Comparison of ENCODE assay signal across 8 cellular contexts in the genomic region with DNA sequence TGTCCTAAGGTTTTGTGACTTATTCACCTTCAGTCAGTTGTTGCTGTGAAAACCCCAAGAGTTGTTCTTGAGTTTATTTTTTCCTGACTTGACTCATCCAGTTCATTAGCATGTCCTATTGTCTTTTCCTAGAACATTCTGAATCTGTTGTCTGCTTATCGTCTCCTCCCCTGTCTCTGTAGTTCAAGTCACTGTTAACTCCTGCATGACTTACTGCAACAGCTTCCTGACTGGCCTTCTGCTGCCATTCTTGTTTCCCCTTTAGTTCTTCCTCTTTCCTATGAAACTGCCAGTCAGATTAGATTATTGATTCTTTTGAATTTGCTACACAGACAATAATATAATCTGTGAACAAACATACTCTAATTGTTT.
DNase-seq lines count a peak whose midpoint lies in the region; ATAC-seq and TF ChIP-seq lines count a peak whose summit lies in the region.

No MANE protein-coding gene starts in this region.

- intact Hi-C loops in activated B cell treated with CpG ODN at 0.5 μM for 24 hours (cut with micrococcal nuclease): no loop called here

- ATAC-seq in HG02884 (IDR thresholded peaks at IDR 0.05; ENCODE audit: unreplicated experiment) (peak; percentile 84), activated B cell treated with CpG ODN at 0.5 μM for 24 hours (ENCODE audit: low read depth) (no peak), HG02623 (IDR thresholded peaks at IDR 0.05; ENCODE audit: unreplicated experiment) (no peak)

- peaks cover 33% of the 10 kb centered on the region for H3K36me3 Mint-ChIP-seq in activated B cell treated with CpG ODN at 0.5 μM for 24 hours (ENCODE audit: low read depth)
- H3K36me3 Mint-ChIP-seq in immature natural killer cell: peaks cover 14 to 36% (median 25%) of the 10 kb centered on the region in 3 donors

- H3K4me1 Mint-ChIP-seq in activated B cell treated with CpG ODN at 0.5 μM for 24 hours: peaks cover 17% of the 10 kb centered on the region
- no peaks in the 10 kb centered on the region for H3K4me1 Mint-ChIP-seq in immature natural killer cell

- TF ChIP-seq CTCF in activated B cell treated with CpG ODN at 0.5 μM for 24 hours (IDR thresholded peaks at IDR 0.05): no peak

- POLR2A ChIA-PET in activated B cell treated with CpG ODN at 0.5 μM for 24 hours (lab: Charles Lee): no interaction called here

- CTCF ChIA-PET in activated B cell treated with CpG ODN at 0.5 μM for 24 hours (lab: Charles Lee): no interaction called here

- H3K27ac Mint-ChIP-seq in activated B cell treated with CpG ODN at 0.5 μM for 24 hours (peak overlapping the region; percentile 38), immature natural killer cell (peak overlapping the region in 2 of 6 donors; percentile 1 to 7)

- DNase-seq in GM04504 (ENCODE audit: low read depth): peak; percentile 3
- DNase-seq in activated B cell treated with CpG ODN at 0.5 μM for 24 hours: no peak
- DNase-seq in inferior parietal cortex (ENCODE audit: extremely low spot score): peak; percentile 48
- no peak for DNase-seq in NCI-H1105 (lab: John Stamatoyannopoulos, UW)
- DNase-seq in immature natural killer cell: no peak
- DNase-seq in activated CD4-positive, alpha-beta T cell treated with anti-CD3 and anti-CD28 coated beads for 4 hours: no peak

- H3K4me3 Mint-ChIP-seq in activated B cell treated with CpG ODN at 0.5 μM for 24 hours (no peak overlapping the region), immature natural killer cell (no peak overlapping the region)

- H3K9me3 Mint-ChIP-seq in activated B cell treated with CpG ODN at 0.5 μM for 24 hours (peaks cover 5% of the 10 kb centered on the region), immature natural killer cell (peaks cover 0 to under 1% (median 0%) of the 10 kb centered on the region in 6 donors)

- H3K27me3 Mint-ChIP-seq in activated B cell treated with CpG ODN at 0.5 μM for 24 hours: no peaks in the 10 kb centered on the region
- H3K27me3 Mint-ChIP-seq in immature natural killer cell (ENCODE audit: low read depth in 3 of 3): peaks cover 0 to 3% (median 0%) of the 10 kb centered on the region in 3 donors

Comparison
In these comparisons a context has a peak if more than half of its experiments do, and no peak if none do; other contexts are left out.
1. DNase-seq: peak in GM04504 (single experiment) and inferior parietal cortex (single experiment); none in activated B cell treated with CpG ODN at 0.5 μM for 24 hours (single experiment), NCI-H1105 (single experiment), immature natural killer cell (0 of 3) and activated CD4-positive, alpha-beta T cell treated with anti-CD3 and anti-CD28 coated beads for 4 hours (0 of 2).